26 cellular contexts compared by ENCODE assay signal in the genomic region with DNA sequence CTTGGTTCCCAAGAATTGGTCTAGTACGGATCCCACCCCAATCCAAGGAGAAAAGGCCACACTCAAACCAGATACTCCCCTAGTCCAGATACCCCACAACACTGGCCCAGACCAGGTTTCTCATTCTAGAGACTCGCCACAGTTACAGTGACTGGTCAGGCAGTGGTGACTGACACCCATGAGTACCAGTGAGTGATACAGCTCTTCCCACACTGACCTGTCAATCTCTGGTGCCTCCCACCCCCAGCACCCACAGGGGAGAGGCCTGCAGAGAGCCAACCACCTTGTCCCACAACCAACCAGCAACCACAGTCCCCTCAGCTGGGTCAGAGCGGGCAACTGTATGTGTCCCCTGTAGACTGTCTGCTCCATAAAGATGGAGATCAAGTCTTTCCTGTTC.
DNase-seq lines count a peak whose midpoint lies in the region; ATAC-seq, FAIRE-seq and TF ChIP-seq lines count a peak whose summit lies in the region.
"Had no signal": no experiment of that assay in that cellular context is flagged by ENCODE, and none has a peak within 500 bp of the region (broad histone marks: within the 10 kb centered on the region; RNA-seq: fewer than 3 reads in every experiment).

No MANE protein-coding gene starts in this region.

- H3K4me2 ChIP-seq in HepG2 (ENCODE audit: low read depth, low read length) = no peak overlapping the region

- H3K27me3 ChIP-seq in HepG2 (ENCODE audit: control insufficient read depth in 1 of 2, insufficient read depth in 2 of 2, low read length in 2 of 2) = no peaks in the 10 kb centered on the region
- H3K27me3 ChIP-seq in right lobe of liver = no peaks in the 10 kb centered on the region
- no peaks in the 10 kb centered on the region for H3K27me3 ChIP-seq in vagina
- H3K27me3 ChIP-seq: brain microvascular endothelial cell had no signal

- H3K36me3 ChIP-seq in HepG2 (replicated peaks in 1 of 2; ENCODE audit: control insufficient read depth in 1 of 2, insufficient read depth in 2 of 2, low read length in 2 of 2) (peaks cover 15 to 80% of the 10 kb centered on the region in 2 experiments), right lobe of liver (peaks cover 0 to 11% (median 0%) of the 10 kb centered on the region in 4 donors), vagina (no peaks in the 10 kb centered on the region)
- H3K36me3 ChIP-seq: prostate gland, WERI-Rb-1 had no signal

- H3K9me3 ChIP-seq in HepG2 (ENCODE audit: low read length) = no peaks in the 10 kb centered on the region
- no peaks in the 10 kb centered on the region for H3K9me3 ChIP-seq in right lobe of liver
- H3K9me3 ChIP-seq in vagina = no peaks in the 10 kb centered on the region
- H3K9me3 ChIP-seq: lower lobe of right lung, prostate gland had no signal

- H3K27ac ChIP-seq in HepG2 (ENCODE audit: extremely low read length, insufficient read depth, low read length) (peak overlapping the region; percentile 34), right lobe of liver (no peak overlapping the region), vagina (peak overlapping the region; percentile 79)
- H3K27ac ChIP-seq: brain microvascular endothelial cell, prostate gland, WERI-Rb-1 had no signal

- TF ChIP-seq EP300 in HepG2 (IDR thresholded peaks at IDR 0.05; ENCODE audit: low read depth in 2 of 2, low read length in 2 of 2) (no peak), HepG2 (CRISPR knock-in tag; IDR thresholded peaks at IDR 0.05; ENCODE audit: borderline replicate concordance) (no peak)

- in situ Hi-C loops in HepG2 (cut with HindIII; ENCODE audit: extremely low pct_ligation_motif_present, low pct_unique_long_range_greater_than_20kb) = no loop called here

- CTCF ChIA-PET in HepG2 (lab: Yijun Ruan, JAX; ENCODE audit: low intra/inter-chr PET ratio, low total read pairs) = no interaction called here

- intact Hi-C loops in HepG2 (cut with micrococcal nuclease; ENCODE audit: unreplicated experiment) = no loop called here
- intact Hi-C loops in right lobe of liver (cut with DNase I) = no loop called here
- intact Hi-C loops in vagina (cut with DNase I) = no loop called here

- H3K4me3 ChIP-seq in HepG2 (replicated peaks in 1 of 3; ENCODE audit: insufficient read depth in 1 of 3, low read depth in 2 of 3, low read length in 3 of 3) (no peak overlapping the region), right lobe of liver (no peak overlapping the region), vagina (no peak overlapping the region)
- H3K4me3 ChIP-seq: lower lobe of right lung, prostate gland had no signal

- H3K9me3 Mint-ChIP-seq in chondrocyte (ENCODE audit: low read depth) = no peaks in the 10 kb centered on the region
- H3K9me3 Mint-ChIP-seq: activated T-cell treated with anti-CD3 and anti-CD28 coated beads, Interleukin-2, amount 50 U/mL, for 24 hours; CD4-positive, alpha-beta memory T cell; natural killer cell treated with Interleukin-12 subunit alpha and Interleukin-12 subunit beta and Interleukin-15 and Interleukin-18, amount 100 ng/mL, for 72 hours; T-helper 1 cell treated with Interleukin-12 subunit alpha and Interleukin-12 subunit beta and Interleukin-4 antibody, amounts not matched to agents 30 μg/mL and 1 μg/mL, for 36 hours; type B pancreatic cell had no signal

- TF ChIP-seq POLR2A in HepG2 (IDR thresholded peaks at IDR 0.05; ENCODE audit: insufficient read depth in 1 of 2, low read depth in 2 of 2, low read length in 2 of 2) (no peak), right lobe of liver (IDR thresholded peaks at IDR 0.05) (no peak), vagina (IDR thresholded peaks at IDR 0.05) (no peak)

- peaks cover 45% of the 10 kb centered on the region for H3K4me1 Mint-ChIP-seq in chondrocyte (ENCODE audit: low read depth)

- DNase-seq in HepG2 (ENCODE audit: low spot score) (no peak), right lobe of liver (no peak), chondrocyte (ENCODE audit: low spot score) (no peak), myocyte (ENCODE audit: low read depth) (peak; percentile 77), vagina (ENCODE audit: extremely low spot score in 2 of 2) (no peak), amygdala (lab: John Stamatoyannopoulos, UW) (no peak)
- DNase-seq: activated CD4-positive, alpha-beta T cell treated with anti-CD3 and anti-CD28 coated beads, Interleukin-2, amount 50 U/mL, for 48 hours; activated naive CD4-positive, alpha-beta T cell treated with anti-CD3 and anti-CD28 coated beads, Interleukin-2, amount 50 U/mL, for 16 hours; activated T-cell treated with anti-CD3 and anti-CD28 coated beads, Interleukin-2, amount 50 U/mL, for 24 hours; brain microvascular endothelial cell; CD4-positive, alpha-beta memory T cell; head of caudate nucleus; KG1; lower lobe of right lung; NCI-H1048; NCI-H2081; NCI-H524; SIG-M5; WERI-Rb-1 had no signal

- TF ChIP-seq RAD21 in HepG2 (CRISPR knock-in tag; IDR thresholded peaks at IDR 0.05) = no peak

- no peak overlapping the region for H3K9ac ChIP-seq in HepG2 (ENCODE audit: insufficient read depth, low read depth, low read length)

- H3K27ac Mint-ChIP-seq in chondrocyte (ENCODE audit: unreplicated experiment) = peak overlapping the region; percentile 12
- H3K27ac Mint-ChIP-seq: activated T-cell treated with anti-CD3 and anti-CD28 coated beads, Interleukin-2, amount 50 U/mL, for 24 hours; natural killer cell treated with Interleukin-12 subunit alpha and Interleukin-12 subunit beta and Interleukin-15 and Interleukin-18, amount 100 ng/mL, for 72 hours; T-helper 1 cell treated with Interleukin-12 subunit alpha and Interleukin-12 subunit beta and Interleukin-4 antibody, amounts not matched to agents 30 μg/mL and 1 μg/mL, for 36 hours; type B pancreatic cell had no signal

- H3K4me3 Mint-ChIP-seq in chondrocyte (ENCODE audit: unreplicated experiment) = no peak overlapping the region
- H3K4me3 Mint-ChIP-seq: activated T-cell treated with anti-CD3 and anti-CD28 coated beads, Interleukin-2, amount 50 U/mL, for 24 hours; CD4-positive, alpha-beta memory T cell; natural killer cell treated with Interleukin-12 subunit alpha and Interleukin-12 subunit beta and Interleukin-15 and Interleukin-18, amount 100 ng/mL, for 72 hours; T-helper 1 cell treated with Interleukin-12 subunit alpha and Interleukin-12 subunit beta and Interleukin-4 antibody, amounts not matched to agents 30 μg/mL and 1 μg/mL, for 36 hours; type B pancreatic cell had no signal

- no TSS peak for BruUV-seq in HepG2 (replicated peaks; lab: Mats Ljungman, UMichigan)

- no peak for FAIRE-seq in HepG2 (lab: Jason Lieb, UNC)

- 90% methylated on average over 2 of the region's 3 CpGs for WGBS in HepG2 (ENCODE audit: low lambda C conversion rate)
- 80% methylated on average over 1 of the region's 3 CpGs for WGBS in right lobe of liver (ENCODE audit: insufficient coverage, low coverage, low lambda C conversion rate, missing lambda C conversion rate)

- POLR2A ChIA-PET in HepG2 (lab: Yijun Ruan, JAX) = interaction anchor here (3.9 kb wide), 1 partner anchor 13 kb away, joined by 54 read pairs; no protein-coding TSS in a partner anchor

- peak; percentile 16; the same call in 2 of the 3 replicates for ATAC-seq in HepG2
- no peak for ATAC-seq in right lobe of liver
- no peak for ATAC-seq in GM19351 (IDR thresholded peaks at IDR 0.05; ENCODE audit: unreplicated experiment)
- ATAC-seq in GM18867 (IDR thresholded peaks at IDR 0.05; ENCODE audit: unreplicated experiment) = no peak
- ATAC-seq: esophagus mucosa; lower lobe of right lung; natural killer cell treated with Interleukin-12 subunit alpha and Interleukin-12 subunit beta and Interleukin-15 and Interleukin-18, amount 100 ng/mL, for 72 hours had no signal

- TF ChIP-seq CTCF in HepG2 (CRISPR knock-in tag; IDR thresholded peaks at IDR 0.05) = no peak
- TF ChIP-seq CTCF in right lobe of liver (IDR thresholded peaks at IDR 0.05) = no peak
- TF ChIP-seq CTCF in chondrocyte (IDR thresholded peaks at IDR 0.05) = no peak
- TF ChIP-seq CTCF in vagina (IDR thresholded peaks at IDR 0.05) = no peak

- no peak overlapping the region for H2AFZ ChIP-seq in HepG2 (ENCODE audit: low read length)

- no peaks in the 10 kb centered on the region for H3K27me3 Mint-ChIP-seq in chondrocyte (ENCODE audit: low read depth)
- H3K27me3 Mint-ChIP-seq: activated T-cell treated with anti-CD3 and anti-CD28 coated beads, Interleukin-2, amount 50 U/mL, for 24 hours; CD4-positive, alpha-beta memory T cell; natural killer cell treated with Interleukin-12 subunit alpha and Interleukin-12 subunit beta and Interleukin-15 and Interleukin-18, amount 100 ng/mL, for 72 hours; type B pancreatic cell had no signal

- H3K4me1 ChIP-seq in HepG2 (ENCODE audit: insufficient read depth, low read length) = peaks cover 55% of the 10 kb centered on the region
- peaks cover 0 to 44% (median 19%) of the 10 kb centered on the region in 4 donors for H3K4me1 ChIP-seq in right lobe of liver
- peaks cover 97% of the 10 kb centered on the region for H3K4me1 ChIP-seq in vagina

- H3K79me2 ChIP-seq in HepG2 (ENCODE audit: insufficient read depth, low read length) = peaks cover 30% of the 10 kb centered on the region

- H4K20me1 ChIP-seq in HepG2 (ENCODE audit: insufficient read depth, low read length) = peaks cover 20% of the 10 kb centered on the region

- peaks cover 6% of the 10 kb centered on the region for H3K36me3 Mint-ChIP-seq in chondrocyte (ENCODE audit: low read depth)
- H3K36me3 Mint-ChIP-seq: natural killer cell treated with Interleukin-12 subunit alpha and Interleukin-12 subunit beta and Interleukin-15 and Interleukin-18, amount 100 ng/mL, for 72 hours had no signal

TF ChIP-seq in HepG2, 621 proteins besides CTCF, POLR2A, EP300 and RAD21:
- TF ChIP-seq, protein P1, sequence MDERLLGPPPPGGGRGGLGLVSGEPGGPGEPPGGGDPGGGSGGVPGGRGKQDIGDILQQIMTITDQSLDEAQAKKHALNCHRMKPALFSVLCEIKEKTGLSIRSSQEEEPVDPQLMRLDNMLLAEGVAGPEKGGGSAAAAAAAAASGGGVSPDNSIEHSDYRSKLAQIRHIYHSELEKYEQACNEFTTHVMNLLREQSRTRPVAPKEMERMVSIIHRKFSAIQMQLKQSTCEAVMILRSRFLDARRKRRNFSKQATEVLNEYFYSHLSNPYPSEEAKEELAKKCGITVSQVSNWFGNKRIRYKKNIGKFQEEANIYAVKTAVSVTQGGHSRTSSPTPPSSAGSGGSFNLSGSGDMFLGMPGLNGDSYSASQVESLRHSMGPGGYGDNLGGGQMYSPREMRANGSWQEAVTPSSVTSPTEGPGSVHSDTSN (CRISPR knock-in tag; IDR thresholded peaks at IDR 0.05) = peak; percentile 58; the same call in 1 of the 2 replicates
- TF ChIP-seq ZNF614 (CRISPR knock-in tag; IDR thresholded peaks at IDR 0.05; ENCODE audit: borderline replicate concordance) = no peak
- peak; percentile 47; the same call in 1 of the 2 replicates for TF ChIP-seq SP2 (CRISPR knock-in tag; IDR thresholded peaks at IDR 0.05)
- TF ChIP-seq NFYC (CRISPR knock-in tag; IDR thresholded peaks at IDR 0.05) = peak; percentile 36; the same call in 1 of the 2 replicates
- TF ChIP-seq U2AF1 (optimal IDR thresholded peaks at IDR 0.05; ENCODE audit: low read depth, low read length) = no peak
- TF ChIP-seq IKZF1 (IDR thresholded peaks at IDR 0.05) = no peak
- TF ChIP-seq SP5 (CRISPR knock-in tag; IDR thresholded peaks at IDR 0.05; ENCODE audit: borderline replicate concordance, low read depth) = no peak

Comparison
In these comparisons a context has a peak if more than half of its experiments do, and no peak if none do; other contexts are left out.
1. H3K27ac ChIP-seq: peak in HepG2 (single experiment) and vagina (single experiment); none in right lobe of liver (0 of 3).